1 cellular context compared by ENCODE assay signal in genomic region chr4:114012749-114013148, GRCh38.
TF ChIP-seq lines count a peak whose summit lies in the region.

No MANE protein-coding gene starts in this region.

TF ChIP-seq in GM23338, 12 proteins besides CTCF, POLR2A, EP300 and RAD21 (continued from another document):
- TF ChIP-seq ZNF462 (CRISPR knock-in tag; IDR thresholded peaks at IDR 0.05) (no peak), REST (IDR thresholded peaks at IDR 0.05; ENCODE audit: unreplicated experiment) (no peak)
